12 cellular contexts compared by ENCODE assay signal in the genomic region with DNA sequence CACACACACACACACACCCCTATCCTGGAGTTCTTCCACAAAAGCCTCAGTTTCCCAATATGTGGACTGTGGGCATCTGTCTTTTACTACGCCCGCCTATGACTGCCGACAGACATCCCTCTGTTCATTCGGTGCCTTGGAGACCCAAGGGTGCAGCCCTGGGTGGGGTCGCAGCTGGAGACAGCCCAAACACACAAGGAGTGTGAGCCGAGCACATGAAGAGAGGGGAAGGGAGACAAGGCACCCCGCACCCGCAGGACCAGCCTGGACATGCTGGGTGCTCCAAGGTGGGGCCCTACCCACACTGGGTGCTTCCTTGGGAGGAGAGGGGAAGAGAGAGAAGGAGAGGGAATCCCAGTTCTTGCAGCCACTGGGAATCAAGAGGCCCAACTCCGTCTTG. TPM values are rescaled to one million over a fixed set of nuclear protein-coding genes. Genes with fewer than 3 reads are reported as not detected.
A peak's percentile ranks its signal among the peaks of the same experiment; 100 is the strongest.
DNase-seq lines count a peak whose midpoint lies in the region; TF ChIP-seq lines count a peak whose summit lies in the region.
"Had no signal": no experiment of that assay in that cellular context is flagged by ENCODE, and none has a peak within 500 bp of the region (broad histone marks: within the 10 kb centered on the region; RNA-seq: fewer than 3 reads in every experiment).

No MANE protein-coding gene starts in this region.

- H3K23ac ChIP-seq in trophoblast cell (ENCODE audit: low read length): no peak overlapping the region

- H2BK12ac ChIP-seq in trophoblast cell (ENCODE audit: low read length): no peak overlapping the region

- no peaks in the 10 kb centered on the region for H3K27me3 Mint-ChIP-seq in activated T-cell treated with anti-CD3 and anti-CD28 coated beads, Interleukin-2, amount 50 U/mL, for 24 hours

- peak overlapping the region; percentile 54 for H4K12ac ChIP-seq in trophoblast cell (ENCODE audit: low read depth, low read length)

- peak overlapping the region; percentile 87 for H4K8ac ChIP-seq in trophoblast cell (ENCODE audit: low read depth, low read length)

- peak in 1 of 4 donors; percentile 1 for TF ChIP-seq POLR2A in esophagus squamous epithelium (IDR thresholded peaks at IDR 0.05)
- no peak for TF ChIP-seq POLR2A in esophagus muscularis mucosa (IDR thresholded peaks at IDR 0.05; ENCODE audit: low read depth)

- DNase-seq in activated T-cell treated with anti-CD3 and anti-CD28 coated beads, Interleukin-2, amount 50 U/mL, for 24 hours: no peak
- no peak for DNase-seq in activated T-cell treated with anti-CD3 and anti-CD28 coated beads, Interleukin-2, amount 50 U/mL, for 1 hour
- DNase-seq in WERI-Rb-1: no peak
- no peak for DNase-seq in esophagus squamous epithelium (lab: John Stamatoyannopoulos, UW)
- DNase-seq in trophoblast cell: no peak
- no peak for DNase-seq in NK-92 treated with Interleukin-12 subunit alpha and Interleukin-12 subunit beta, amount 100 ng/mL, for 24 hours (lab: John Stamatoyannopoulos, UW)
- DNase-seq in esophagus muscularis mucosa (ENCODE audit: extremely low spot score): no peak
- DNase-seq in globus pallidus (ENCODE audit: low spot score): no peak
- DNase-seq: GDM1, NCI-H526 had no signal

- peaks cover 22% of the 10 kb centered on the region for H3K36me3 ChIP-seq in WERI-Rb-1
- H3K36me3 ChIP-seq in esophagus squamous epithelium: peaks cover 0 to 13% (median 0%) of the 10 kb centered on the region in 3 donors
- peaks cover 2 to 8% of the 10 kb centered on the region in 2 experiments for H3K36me3 ChIP-seq in trophoblast cell (ENCODE audit: control insufficient read depth in 1 of 2, insufficient read depth in 2 of 2, low read length in 2 of 2)
- peaks cover 0 to 20% (median 4%) of the 10 kb centered on the region in 4 donors for H3K36me3 ChIP-seq in esophagus muscularis mucosa

- no peak overlapping the region for H3K4ac ChIP-seq in trophoblast cell (ENCODE audit: low read depth, low read length)

- H3K27ac ChIP-seq in WERI-Rb-1: peak overlapping the region; percentile 76
- H3K27ac ChIP-seq in esophagus squamous epithelium: peak overlapping the region in 3 of 4 donors; percentile 86 to 97 (median 93)
- no peak overlapping the region for H3K27ac ChIP-seq in trophoblast cell (ENCODE audit: low read depth, low read length)
- H3K27ac ChIP-seq in esophagus muscularis mucosa (replicated peaks in 1 of 4): peak overlapping the region in 2 of 4 donors; percentile 89

- H3K36me3 Mint-ChIP-seq in activated T-cell treated with anti-CD3 and anti-CD28 coated beads, Interleukin-2, amount 50 U/mL, for 24 hours (ENCODE audit: low read depth): peaks cover 25% of the 10 kb centered on the region

- no peak overlapping the region for H3K4me2 ChIP-seq in trophoblast cell (ENCODE audit: low read length)

- H3K9ac ChIP-seq in trophoblast cell (ENCODE audit: low read length): no peak overlapping the region

- peaks cover 4% of the 10 kb centered on the region for H3K79me2 ChIP-seq in trophoblast cell (ENCODE audit: control insufficient read depth, insufficient read depth, low read length, poor library complexity)

- no peaks in the 10 kb centered on the region for H3K9me3 ChIP-seq in WERI-Rb-1 (ENCODE audit: severe bottlenecking)
- no peaks in the 10 kb centered on the region for H3K9me3 ChIP-seq in esophagus squamous epithelium
- H3K9me3 ChIP-seq in trophoblast cell (ENCODE audit: insufficient read depth, low read depth, low read length): no peaks in the 10 kb centered on the region
- H3K9me3 ChIP-seq in esophagus muscularis mucosa: no peaks in the 10 kb centered on the region
- H3K9me3 ChIP-seq: mucosa of descending colon had no signal

- WGBS in esophagus squamous epithelium, 2 donors: 61 to 76% methylated on average over 3 to 4 of the region's 9 CpGs
- WGBS in trophoblast cell (ENCODE audit: extremely low coverage, insufficient coverage, insufficient read length): no CpG with 5 or more reads among the region's 9 CpGs
- WGBS in esophagus muscularis mucosa: 93% methylated on average over 9 of the region's 9 CpGs

- TF ChIP-seq EP300 in esophagus muscularis mucosa (IDR thresholded peaks at IDR 0.05): no peak

- H3K4me3 Mint-ChIP-seq in activated T-cell treated with anti-CD3 and anti-CD28 coated beads, Interleukin-2, amount 50 U/mL, for 24 hours: peak overlapping the region; percentile 96

- H3K4me1 ChIP-seq in esophagus squamous epithelium (peaks cover 21 to 58% (median 24%) of the 10 kb centered on the region in 3 donors), trophoblast cell (ENCODE audit: control insufficient read depth in 1 of 2, insufficient read depth in 2 of 2, low read length in 2 of 2) (peaks cover 3 to 13% of the 10 kb centered on the region in 2 experiments), esophagus muscularis mucosa (peaks cover 13 to 47% (median 43%) of the 10 kb centered on the region in 4 donors)

- peaks cover 6% of the 10 kb centered on the region for H3K79me1 ChIP-seq in trophoblast cell (ENCODE audit: low read length)

- H3K4me1 Mint-ChIP-seq in activated T-cell treated with anti-CD3 and anti-CD28 coated beads, Interleukin-2, amount 50 U/mL, for 24 hours (ENCODE audit: low read depth): peaks cover 46% of the 10 kb centered on the region

- no peak overlapping the region for H4K91ac ChIP-seq in trophoblast cell (ENCODE audit: low read depth, low read length)

- no peak overlapping the region for H2BK5ac ChIP-seq in trophoblast cell (ENCODE audit: low read depth, low read length, poor library complexity)

- TF ChIP-seq CTCF in WERI-Rb-1 (IDR thresholded peaks at IDR 0.05; ENCODE audit: low read depth, low read length) (no peak), esophagus squamous epithelium (IDR thresholded peaks at IDR 0.05) (no peak), esophagus muscularis mucosa (IDR thresholded peaks at IDR 0.05) (no peak)

- intact Hi-C loops in esophagus squamous epithelium (cut with DNase I): no loop called here
- intact Hi-C loops in esophagus muscularis mucosa (cut with DNase I): loop anchor here (2.0 to 5.0 kb wide), 2 partner anchors 18 to 39 kb away; no protein-coding TSS in a partner anchor

- peak overlapping the region; percentile 78 for H3K27ac Mint-ChIP-seq in activated T-cell treated with anti-CD3 and anti-CD28 coated beads, Interleukin-2, amount 50 U/mL, for 24 hours

- H2AK5ac ChIP-seq in trophoblast cell (ENCODE audit: low read length): peak overlapping the region; percentile 0

- H3K9me3 Mint-ChIP-seq in activated T-cell treated with anti-CD3 and anti-CD28 coated beads, Interleukin-2, amount 50 U/mL, for 24 hours: no peaks in the 10 kb centered on the region

- no peak overlapping the region for H2BK120ac ChIP-seq in trophoblast cell (ENCODE audit: insufficient read depth, low read length, poor library complexity)

- H2AFZ ChIP-seq in trophoblast cell (ENCODE audit: insufficient read depth, low read length, poor library complexity): no peak overlapping the region

- H3K4me3 ChIP-seq in WERI-Rb-1 (ENCODE audit: low read depth, low read length) (no peak overlapping the region), esophagus squamous epithelium (peak overlapping the region in 2 of 4 donors; percentile 74 to 92), trophoblast cell (ENCODE audit: low read depth, low read length) (no peak overlapping the region), esophagus muscularis mucosa (no peak overlapping the region)
- H3K4me3 ChIP-seq: mucosa of descending colon had no signal

- H3K14ac ChIP-seq in trophoblast cell (ENCODE audit: low read length): no peak overlapping the region

- H3K27me3 ChIP-seq in WERI-Rb-1 (ENCODE audit: insufficient read depth, low read depth, severe bottlenecking) (no peaks in the 10 kb centered on the region), esophagus squamous epithelium (no peaks in the 10 kb centered on the region), trophoblast cell (ENCODE audit: insufficient read depth, low read length) (no peaks in the 10 kb centered on the region), esophagus muscularis mucosa (no peaks in the 10 kb centered on the region)

- no peak overlapping the region for H3K18ac ChIP-seq in trophoblast cell (ENCODE audit: low read length)

RNA-seq across cellular contexts. Expression of a gene that starts 0.9 kb away (rescaled TPM):
- total RNA-seq in esophagus squamous epithelium (10 to 100 TPM in 2 of 4 donors, 1 to 10 TPM in 2; 1.9 to 23.3 (median 9.3) TPM), esophagus muscularis mucosa (1 to 10 TPM; 3.3 to 6.2 (median 4.9) TPM)
- 2.1 TPM in 2 replicates for polyA plus RNA-seq in trophoblast cell (2013)

RNA-seq across cellular contexts. Expression of a gene that starts 1.2 kb away (rescaled TPM):
- 10 to 100 TPM; 12.3 to 23.8 (median 18.6) TPM for total RNA-seq in esophagus squamous epithelium
- polyA plus RNA-seq in trophoblast cell (2013): 31.0 and 32.7 TPM in 2 replicates
- 10 to 100 TPM; 21.2 to 27.2 (median 24.4) TPM for total RNA-seq in esophagus muscularis mucosa

RNA-seq across cellular contexts. Expression of a gene that starts 19.5 kb away (rescaled TPM):
- 10 to 100 TPM in 3 of 4 donors, 1 to 10 TPM in 1; 9.6 to 18.4 (median 15.1) TPM for total RNA-seq in esophagus squamous epithelium
- polyA plus RNA-seq in trophoblast cell (2013): 12.5 and 12.7 TPM in 2 replicates
- 10 to 100 TPM; 20.3 to 36.0 (median 28.6) TPM for total RNA-seq in esophagus muscularis mucosa

RNA-seq across cellular contexts. Expression of a gene that starts 19.9 kb away (rescaled TPM):
- total RNA-seq in esophagus squamous epithelium (10 to 100 TPM in 2 of 4 donors, 1 to 10 TPM in 2; 4.2 to 16.8 (median 10.0) TPM), esophagus muscularis mucosa (10 to 100 TPM in 3 of 4 donors, 1 to 10 TPM in 1; 10.0 to 18.6 (median 16.6) TPM)
- polyA plus RNA-seq in trophoblast cell (2013): 11.1 and 12.1 TPM in 2 replicates

RNA-seq across cellular contexts. Expression of a gene that starts 35.4 kb away (rescaled TPM):
- total RNA-seq in esophagus squamous epithelium (under 1 TPM in 1 of 4 donors, not detected in 3; 0.38 TPM), esophagus muscularis mucosa (under 1 TPM; 0.13 to 0.42 (median 0.25) TPM)
- 0.27 and 0.29 TPM in 2 replicates for polyA plus RNA-seq in trophoblast cell (2013)
- total RNA-seq: skeletal muscle tissue had no signal
